ENCODE assay signal across 9 cellular contexts in genomic region chr9:109974143-109974917, GRCh38.
DNase-seq lines count a peak whose midpoint lies in the region; ATAC-seq and TF ChIP-seq lines count a peak whose summit lies in the region.
"Had no signal": no experiment of that assay in that cellular context is flagged by ENCODE, and none has a peak within 500 bp of the region (broad histone marks: within the 10 kb centered on the region; RNA-seq: fewer than 3 reads in every experiment).

No MANE protein-coding gene starts in this region.

- no peak overlapping the region for H3K4me3 Mint-ChIP-seq in activated CD8-positive, alpha-beta T cell treated with anti-CD3 and anti-CD28 coated beads for 36 hours
- H3K4me3 Mint-ChIP-seq in chondrocyte (ENCODE audit: unreplicated experiment) = no peak overlapping the region

- no peak for TF ChIP-seq CTCF in right atrium auricular region (IDR thresholded peaks at IDR 0.05)
- no peak for TF ChIP-seq CTCF in activated CD8-positive, alpha-beta T cell treated with anti-CD3 and anti-CD28 coated beads for 36 hours (IDR thresholded peaks at IDR 0.05)
- no peak for TF ChIP-seq CTCF in chondrocyte (IDR thresholded peaks at IDR 0.05)

- H3K27ac ChIP-seq in right atrium auricular region = no peak overlapping the region
- H3K27ac ChIP-seq in Karpas-422 (ENCODE audit: low read length) = no peak overlapping the region

- H3K4me1 ChIP-seq in right atrium auricular region = peaks cover 0 to 20% of the 10 kb centered on the region in 2 donors
- peaks cover 11% of the 10 kb centered on the region for H3K4me1 ChIP-seq in Karpas-422 (ENCODE audit: low read length)

- H3K4me1 Mint-ChIP-seq in activated CD8-positive, alpha-beta T cell treated with anti-CD3 and anti-CD28 coated beads for 36 hours (ENCODE audit: low read depth) = peaks cover 27% of the 10 kb centered on the region
- H3K4me1 Mint-ChIP-seq in chondrocyte (ENCODE audit: low read depth) = peaks cover 12% of the 10 kb centered on the region

- H3K9me3 ChIP-seq in right atrium auricular region = no peaks in the 10 kb centered on the region
- H3K9me3 ChIP-seq in Karpas-422 (ENCODE audit: low read length) = no peaks in the 10 kb centered on the region
- H3K9me3 ChIP-seq: BLaER1 treated with 17β-estradiol and CSF1 and Interleukin-3, amounts not matched to agents 10 nM and 100 nM had no signal

- H3K36me3 ChIP-seq in right atrium auricular region (no peaks in the 10 kb centered on the region), Karpas-422 (ENCODE audit: insufficient read depth, low read length) (no peaks in the 10 kb centered on the region)
- H3K36me3 ChIP-seq: BLaER1 treated with 17β-estradiol and CSF1 and Interleukin-3, amounts not matched to agents 10 nM and 100 nM had no signal

- peak; percentile 54 for ATAC-seq in Right ventricle myocardium inferior
- peak; percentile 66 for ATAC-seq in HG03139 (IDR thresholded peaks at IDR 0.05; ENCODE audit: unreplicated experiment)
- ATAC-seq in activated CD8-positive, alpha-beta T cell treated with anti-CD3 and anti-CD28 coated beads for 36 hours = peak; percentile 77

- H3K36me3 Mint-ChIP-seq in activated CD8-positive, alpha-beta T cell treated with anti-CD3 and anti-CD28 coated beads for 36 hours (ENCODE audit: low read depth) = no peaks in the 10 kb centered on the region
- H3K36me3 Mint-ChIP-seq in chondrocyte (ENCODE audit: low read depth) = peaks cover 12% of the 10 kb centered on the region

- DNase-seq in Right ventricle myocardium inferior (ENCODE audit: missing footprints) = no peak
- no peak for DNase-seq in right atrium auricular region (ENCODE audit: low spot score)
- peak; percentile 65 for DNase-seq in activated CD8-positive, alpha-beta T cell treated with anti-CD3 and anti-CD28 coated beads for 36 hours
- peak; percentile 79 for DNase-seq in stimulated activated CD4-positive, alpha-beta T cell treated with anti-CD3 and anti-CD28 coated beads, Interleukin-1b, Interleukin-23, amount 100 ng/mL, for 48 hours
- DNase-seq in NCI-H1436 (lab: John Stamatoyannopoulos, UW) = no peak
- DNase-seq in chondrocyte (ENCODE audit: low spot score) = no peak
- DNase-seq in Karpas-422 = no peak

- H3K4me3 ChIP-seq in right atrium auricular region (no peak overlapping the region), Karpas-422 (ENCODE audit: low read length) (no peak overlapping the region)
- H3K4me3 ChIP-seq: BLaER1 treated with 17β-estradiol and CSF1 and Interleukin-3, amounts not matched to agents 10 nM and 100 nM had no signal

- H3K79me2 ChIP-seq in Karpas-422 (ENCODE audit: low read length) = no peaks in the 10 kb centered on the region

- no peaks in the 10 kb centered on the region for H3K9me3 Mint-ChIP-seq in activated CD8-positive, alpha-beta T cell treated with anti-CD3 and anti-CD28 coated beads for 36 hours
- no peaks in the 10 kb centered on the region for H3K9me3 Mint-ChIP-seq in chondrocyte (ENCODE audit: low read depth)

- H3K27me3 Mint-ChIP-seq in activated CD8-positive, alpha-beta T cell treated with anti-CD3 and anti-CD28 coated beads for 36 hours = no peaks in the 10 kb centered on the region
- no peaks in the 10 kb centered on the region for H3K27me3 Mint-ChIP-seq in chondrocyte (ENCODE audit: low read depth)

- no peak overlapping the region for H3K4me2 ChIP-seq in Karpas-422 (ENCODE audit: low read depth, low read length, poor library complexity, severe bottlenecking)

- peak overlapping the region; percentile 54 for H3K27ac Mint-ChIP-seq in activated CD8-positive, alpha-beta T cell treated with anti-CD3 and anti-CD28 coated beads for 36 hours
- H3K27ac Mint-ChIP-seq in chondrocyte (ENCODE audit: unreplicated experiment) = no peak overlapping the region

- H2AFZ ChIP-seq in Karpas-422 (ENCODE audit: low read length) = no peak overlapping the region

- no peaks in the 10 kb centered on the region for H4K20me1 ChIP-seq in Karpas-422 (ENCODE audit: insufficient read depth, low read depth, low read length)

- POLR2A ChIA-PET in activated CD8-positive, alpha-beta T cell treated with anti-CD3 and anti-CD28 coated beads for 36 hours (lab: Charles Lee) = no interaction called here

- H3K27me3 ChIP-seq in right atrium auricular region = no peaks in the 10 kb centered on the region
- peaks cover 3% of the 10 kb centered on the region; the same call in 1 of the 2 replicates for H3K27me3 ChIP-seq in Karpas-422 (ENCODE audit: low read length)

- CTCF ChIA-PET in activated CD8-positive, alpha-beta T cell treated with anti-CD3 and anti-CD28 coated beads for 36 hours (lab: Charles Lee) = no interaction called here

- no peak overlapping the region for H3K9ac ChIP-seq in Karpas-422 (ENCODE audit: low read length)
- H3K9ac ChIP-seq: BLaER1 treated with 17β-estradiol and CSF1 and Interleukin-3, amounts not matched to agents 10 nM and 100 nM had no signal

- H3K9me2 ChIP-seq in Karpas-422 (replicated peaks; ENCODE audit: insufficient read depth, low read length) = no peaks in the 10 kb centered on the region

- intact Hi-C loops in Right ventricle myocardium inferior (cut with DNase I) = loop anchor here (5.0 kb wide), 1 partner anchor 83 kb away; no protein-coding TSS in a partner anchor
- intact Hi-C loops in activated CD8-positive, alpha-beta T cell treated with anti-CD3 and anti-CD28 coated beads for 36 hours (cut with micrococcal nuclease) = loop anchor here (5.0 kb wide), 1 partner anchor 178 kb away; no protein-coding TSS in a partner anchor

Comparison
In these comparisons a context has a peak if more than half of its experiments do, and no peak if none do; other contexts are left out.
1. DNase-seq: peak in activated CD8-positive, alpha-beta T cell treated with anti-CD3 and anti-CD28 coated beads for 36 hours (single experiment) and stimulated activated CD4-positive, alpha-beta T cell treated with anti-CD3 and anti-CD28 coated beads, Interleukin-1b, Interleukin-23, amount 100 ng/mL, for 48 hours (single experiment); none in Right ventricle myocardium inferior (single experiment), right atrium auricular region (single experiment), NCI-H1436 (single experiment), chondrocyte (single experiment) and Karpas-422 (single experiment).
2. Peak in every context shown above with its lines, with median percentiles within 50 percentile points of each other: ATAC-seq.